Comparison of ENCODE assay signal across 8 cellular contexts in the genomic region with DNA sequence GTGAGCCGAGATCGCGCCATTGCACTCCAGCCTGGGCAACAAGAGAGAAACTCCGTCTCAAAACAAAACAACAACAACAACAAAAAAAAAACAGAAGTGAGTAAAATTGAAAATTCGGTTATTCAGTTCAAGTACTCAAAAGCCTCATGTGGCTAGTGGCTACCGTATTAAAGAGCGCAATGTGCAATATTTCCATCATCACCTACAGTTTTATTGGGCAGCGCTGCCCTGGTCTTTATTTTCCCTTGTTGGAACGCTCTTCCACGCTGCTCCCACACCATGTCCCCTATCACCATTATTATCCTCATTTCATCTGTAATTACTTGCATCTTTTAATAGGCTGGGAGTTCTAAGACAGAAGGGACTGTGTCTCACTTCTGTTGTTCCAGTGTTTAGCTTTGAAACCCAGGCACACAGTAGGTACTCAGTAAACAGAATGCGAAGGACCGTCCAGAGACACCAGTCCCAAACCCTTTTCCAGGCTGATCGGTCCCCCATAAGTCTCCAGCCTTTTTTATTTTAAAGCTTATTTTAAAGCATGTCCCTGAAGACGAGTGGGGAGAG. TPM values are rescaled to one million over a fixed set of nuclear protein-coding genes. Genes with fewer than 3 reads are reported as not detected.
DNase-seq lines count a peak whose midpoint lies in the region; ATAC-seq and TF ChIP-seq lines count a peak whose summit lies in the region.

No MANE protein-coding gene starts in this region.

- peak; percentile 2; the same call in 1 of the 3 replicates for ATAC-seq in GM23338
- peak; percentile 10 for ATAC-seq in T-helper 17 cell
- peak; percentile 3 for ATAC-seq in left ventricle myocardium superior
- ATAC-seq in stimulated activated memory B cell treated with anti-CD40 and anti-IgM and Interleukin-4, amounts not matched to agents 10 μg/mL and 1 μg/mL and 100 μg/mL, for 72 hours: no peak

- H3K36me3 ChIP-seq in GM23338 (ENCODE audit: insufficient read depth): no peaks in the 10 kb centered on the region

- peaks cover 10% of the 10 kb centered on the region for H3K27me3 Mint-ChIP-seq in GM23338 (ENCODE audit: insufficient read depth, low read depth, poor library complexity)
- H3K27me3 Mint-ChIP-seq in T-helper 17 cell: no peaks in the 10 kb centered on the region
- no peaks in the 10 kb centered on the region for H3K27me3 Mint-ChIP-seq in stimulated activated memory B cell treated with anti-CD40 and anti-IgM and Interleukin-4, amounts not matched to agents 10 μg/mL and 1 μg/mL and 100 μg/mL, for 72 hours

- TF ChIP-seq CTCF in GM23338 (conservative IDR thresholded peaks at IDR 0.05; ENCODE audit: low read depth in 2 of 2): no peak

- H3K4me1 ChIP-seq in GM23338 (ENCODE audit: insufficient read depth): peaks cover 28% of the 10 kb centered on the region

- H3K27me3 ChIP-seq in GM23338 (ENCODE audit: insufficient read depth): no peaks in the 10 kb centered on the region

- H2AFZ ChIP-seq in GM23338: peak overlapping the region; percentile 94

- peak overlapping the region; percentile 92 for H3K4me2 ChIP-seq in GM23338

- peaks cover 12% of the 10 kb centered on the region for H3F3A ChIP-seq in GM23338 (replicated peaks; ENCODE audit: low read depth)

- no peaks in the 10 kb centered on the region for H3K9me2 ChIP-seq in GM23338 (ENCODE audit: insufficient read depth)

- H3K4me3 Mint-ChIP-seq in GM23338: peak overlapping the region; percentile 84
- H3K4me3 Mint-ChIP-seq in T-helper 17 cell: peak overlapping the region; percentile 85
- peak overlapping the region; percentile 86 for H3K4me3 Mint-ChIP-seq in stimulated activated memory B cell treated with anti-CD40 and anti-IgM and Interleukin-4, amounts not matched to agents 10 μg/mL and 1 μg/mL and 100 μg/mL, for 72 hours

- H3K9me3 Mint-ChIP-seq in GM23338: no peaks in the 10 kb centered on the region; the same call in 2 of the 3 replicates
- no peaks in the 10 kb centered on the region for H3K9me3 Mint-ChIP-seq in stimulated activated memory B cell treated with anti-CD40 and anti-IgM and Interleukin-4, amounts not matched to agents 10 μg/mL and 1 μg/mL and 100 μg/mL, for 72 hours

- peaks cover 38% of the 10 kb centered on the region for H3K79me2 ChIP-seq in GM23338 (replicated peaks; ENCODE audit: insufficient read depth)

- H3K27ac Mint-ChIP-seq in GM23338 (peak overlapping the region; percentile 32), T-helper 17 cell (peak overlapping the region; percentile 84)
- H3K27ac Mint-ChIP-seq in stimulated activated memory B cell treated with anti-CD40 and anti-IgM and Interleukin-4, amounts not matched to agents 10 μg/mL and 1 μg/mL and 100 μg/mL, for 72 hours: peak overlapping the region; percentile 73

- intact Hi-C loops in left ventricle myocardium superior (cut with micrococcal nuclease): no loop called here

- DNase-seq in GM23338 (ENCODE audit: low spot score) (no peak), T-helper 17 cell (no peak), left ventricle myocardium superior (no peak), cerebellar nuclear complex (lab: John Stamatoyannopoulos, UW) (no peak), SKM-1 treated with dmso at 0.1 percent for 144 hours (lab: John Stamatoyannopoulos, UW; ENCODE audit: unreplicated experiment) (no peak), ACHN (no peak), SHP77 treated with DMSO at 0.1 percent for 48 hours (lab: John Stamatoyannopoulos, UW) (no peak)

- H3K9me3 ChIP-seq in T-helper 17 cell (ENCODE audit: control insufficient read depth, low read length, poor library complexity, severe bottlenecking): no peaks in the 10 kb centered on the region

- H3K4me1 Mint-ChIP-seq in GM23338: peaks cover 34% of the 10 kb centered on the region
- H3K4me1 Mint-ChIP-seq in T-helper 17 cell: peaks cover 19% of the 10 kb centered on the region
- H3K4me1 Mint-ChIP-seq in stimulated activated memory B cell treated with anti-CD40 and anti-IgM and Interleukin-4, amounts not matched to agents 10 μg/mL and 1 μg/mL and 100 μg/mL, for 72 hours: peaks cover 43% of the 10 kb centered on the region

- H4K20me1 ChIP-seq in GM23338 (replicated peaks; ENCODE audit: insufficient read depth): peaks cover 34% of the 10 kb centered on the region

- no peak overlapping the region for H3K27ac ChIP-seq in GM23338 (ENCODE audit: low read depth)

- in situ Hi-C loops in ACHN (cut with HindIII; ENCODE audit: low pct_ligation_motif_present, low pct_unique_long_range_greater_than_20kb, low sequenced_read_pairs): no loop called here

- H3K4me3 ChIP-seq in GM23338: peak overlapping the region; percentile 90

- H3K36me3 Mint-ChIP-seq in GM23338 (ENCODE audit: low read depth): no peaks in the 10 kb centered on the region
- H3K36me3 Mint-ChIP-seq in T-helper 17 cell (ENCODE audit: low read depth): peaks cover 2% of the 10 kb centered on the region
- H3K36me3 Mint-ChIP-seq in stimulated activated memory B cell treated with anti-CD40 and anti-IgM and Interleukin-4, amounts not matched to agents 10 μg/mL and 1 μg/mL and 100 μg/mL, for 72 hours: no peaks in the 10 kb centered on the region

TF ChIP-seq in GM23338, 12 proteins besides CTCF, POLR2A, EP300 and RAD21:
- TF ChIP-seq ZNF331 (CRISPR knock-in tag; IDR thresholded peaks at IDR 0.05; ENCODE audit: low read depth) (no peak), ETS1 (IDR thresholded peaks at IDR 0.05) (no peak), POLR2AphosphoS5 (IDR thresholded peaks at IDR 0.05; ENCODE audit: low read depth) (no peak)

RNA-seq across cellular contexts. Expression of gene HACD3, which starts 0.4 kb away (rescaled TPM):
- 128 and 131 TPM in 2 replicates for total RNA-seq in GM23338 (2014; rRNA removed; shearing (Covaris generic))
- 115 and 123 TPM in 2 replicates for polyA plus RNA-seq in GM23338 (2016; fragmentation: Nextera tagmentation; extraction: Ambion mirVana)
- total RNA-seq in T-helper 17 cell (10 to 100 TPM; 14.3 to 14.8 TPM), left ventricle myocardium superior (10.9 TPM)

RNA-seq across cellular contexts. Expression of gene DPP8, which starts 12.3 kb away (rescaled TPM):
- 21.7 and 23.5 TPM in 2 replicates for total RNA-seq in GM23338 (2014; rRNA removed; shearing (Covaris generic))
- polyA plus RNA-seq in GM23338 (2016; fragmentation: Nextera tagmentation; extraction: Ambion mirVana): 29.7 and 33.5 TPM in 2 replicates
- total RNA-seq in T-helper 17 cell (10 to 100 TPM; 37.9 to 42.9 TPM), left ventricle myocardium superior (36.5 TPM)

Comparison
In these comparisons a context has a peak if more than half of its experiments do, and no peak if none do; other contexts are left out.
1. H3K27ac Mint-ChIP-seq: peak in every context shown above with its lines; median percentile 84 in T-helper 17 cell; 73 in stimulated activated memory B cell treated with anti-CD40 and anti-IgM and Interleukin-4, amounts not matched to agents 10 μg/mL and 1 μg/mL and 100 μg/mL, for 72 hours; 32 in GM23338.